32 cellular contexts compared by ENCODE assay signal in genomic region chr12:29681996-29682534, GRCh38.
"Had no signal": no experiment of that assay in that cellular context is flagged by ENCODE, and none has a peak within 500 bp of the region (broad histone marks: within the 10 kb centered on the region; RNA-seq: fewer than 3 reads in every experiment).

No MANE protein-coding gene starts in this region.

- H3K4me3 ChIP-seq: adrenal gland, heart left ventricle, psoas muscle, sigmoid colon, tibial nerve had no signal

- H3K36me3 Mint-ChIP-seq: activated CD4-positive, alpha-beta memory T cell treated with anti-CD3 and anti-CD28 coated beads for 36 hours; activated naive CD8-positive, alpha-beta T cell treated with anti-CD3 and anti-CD28 coated beads for 36 hours; immature natural killer cell; memory B cell; naive thymus-derived CD8-positive, alpha-beta T cell had no signal

- DNase-seq: activated CD4-positive, alpha-beta memory T cell treated with anti-CD3 and anti-CD28 coated beads for 36 hours; activated CD4-positive, alpha-beta T cell treated with anti-CD3 and anti-CD28 coated beads for 48 hours; activated CD8-positive, alpha-beta memory T cell treated with anti-CD3 and anti-CD28 coated beads, Interleukin-2, amount 50 U/mL, for 4 hours; activated effector memory CD4-positive, alpha-beta T cell treated with anti-CD3 and anti-CD28 coated beads, Interleukin-2, amount 50 U/mL, for 16 hours; activated naive CD4-positive, alpha-beta T cell treated with anti-CD3 and anti-CD28 coated beads for 36 hours; activated naive CD8-positive, alpha-beta T cell treated with anti-CD3 and anti-CD28 coated beads for 36 hours; activated T-cell treated with anti-CD3 and anti-CD28 coated beads, Interleukin-2, amount 50 U/mL, for 1 hour; adrenal gland; aorta; brain microvascular endothelial cell; central memory CD4-positive, alpha-beta T cell; dermis blood vessel endothelial cell; effector CD4-positive, alpha-beta T cell; erythroblast; foreskin fibroblast; heart left ventricle; hypothalamus; immature natural killer cell; midbrain; naive thymus-derived CD8-positive, alpha-beta T cell; nucleus accumbens; psoas muscle; sigmoid colon; stimulated activated naive CD4-positive, alpha-beta T cell treated with Interleukin-2 at 50 U/mL for 16 hours; T-helper 9 cell; WERI-Rb-1 had no signal

- H3K4me1 Mint-ChIP-seq: activated naive CD8-positive, alpha-beta T cell treated with anti-CD3 and anti-CD28 coated beads for 36 hours; immature natural killer cell; memory B cell; naive thymus-derived CD8-positive, alpha-beta T cell; neural crest cell had no signal

- H3K27me3 ChIP-seq: adrenal gland, brain microvascular endothelial cell, heart left ventricle, sigmoid colon, tibial nerve had no signal

- H3K27me3 Mint-ChIP-seq: memory B cell had no signal

- H3K36me3 ChIP-seq: adrenal gland, brain microvascular endothelial cell, heart left ventricle, sigmoid colon, tibial nerve, WERI-Rb-1 had no signal

- H3K27ac Mint-ChIP-seq: activated CD4-positive, alpha-beta memory T cell treated with anti-CD3 and anti-CD28 coated beads for 36 hours; activated naive CD4-positive, alpha-beta T cell treated with anti-CD3 and anti-CD28 coated beads for 36 hours; activated naive CD8-positive, alpha-beta T cell treated with anti-CD3 and anti-CD28 coated beads for 36 hours; activated T-helper 1 cell treated with anti-CD3 and anti-CD28 coated beads, Interleukin-12 subunit alpha, Interleukin-12 subunit beta, Interleukin-2, Interleukin-4 antibody, amounts not matched to agents 30 ng/mL and 10 ng/mL and 1 ng/mL, durations not matched to agents 14 hours and 24 hours and 36 hours; immature natural killer cell; memory B cell; naive thymus-derived CD8-positive, alpha-beta T cell; T-helper 1 cell treated with Interleukin-12 subunit alpha and Interleukin-12 subunit beta and Interleukin-4 antibody, amounts not matched to agents 30 μg/mL and 1 μg/mL, for 36 hours had no signal

- H3K9ac ChIP-seq: parathyroid adenoma had no signal

- H3K27ac ChIP-seq: adrenal gland, brain microvascular endothelial cell, heart left ventricle, parathyroid adenoma, psoas muscle, sigmoid colon, tibial nerve, WERI-Rb-1 had no signal

- H2AFZ ChIP-seq: parathyroid adenoma had no signal

- H3K9me3 Mint-ChIP-seq: activated CD4-positive, alpha-beta memory T cell treated with anti-CD3 and anti-CD28 coated beads for 36 hours; activated naive CD4-positive, alpha-beta T cell treated with anti-CD3 and anti-CD28 coated beads for 36 hours; activated naive CD8-positive, alpha-beta T cell treated with anti-CD3 and anti-CD28 coated beads for 36 hours; activated T-helper 1 cell treated with anti-CD3 and anti-CD28 coated beads, Interleukin-12 subunit alpha, Interleukin-12 subunit beta, Interleukin-2, Interleukin-4 antibody, amounts not matched to agents 30 ng/mL and 10 ng/mL and 1 ng/mL, durations not matched to agents 14 hours and 24 hours and 36 hours; memory B cell; naive thymus-derived CD8-positive, alpha-beta T cell; neural crest cell; T-helper 1 cell treated with Interleukin-12 subunit alpha and Interleukin-12 subunit beta and Interleukin-4 antibody, amounts not matched to agents 30 μg/mL and 1 μg/mL, for 36 hours had no signal

- H3K4me3 Mint-ChIP-seq: activated CD4-positive, alpha-beta memory T cell treated with anti-CD3 and anti-CD28 coated beads for 36 hours; activated naive CD4-positive, alpha-beta T cell treated with anti-CD3 and anti-CD28 coated beads for 36 hours; activated naive CD8-positive, alpha-beta T cell treated with anti-CD3 and anti-CD28 coated beads for 36 hours; activated T-helper 1 cell treated with anti-CD3 and anti-CD28 coated beads, Interleukin-12 subunit alpha, Interleukin-12 subunit beta, Interleukin-2, Interleukin-4 antibody, amounts not matched to agents 30 ng/mL and 10 ng/mL and 1 ng/mL, durations not matched to agents 14 hours and 24 hours and 36 hours; immature natural killer cell; memory B cell; naive thymus-derived CD8-positive, alpha-beta T cell; neural crest cell; T-helper 1 cell treated with Interleukin-12 subunit alpha and Interleukin-12 subunit beta and Interleukin-4 antibody, amounts not matched to agents 30 μg/mL and 1 μg/mL, for 36 hours had no signal
